ENCODE assay signal across 21 cellular contexts in genomic region chr9:12065050-12065449, GRCh38.
DNase-seq lines count a peak whose midpoint lies in the region; FAIRE-seq and TF ChIP-seq lines count a peak whose summit lies in the region.
"Had no signal": no experiment of that assay in that cellular context is flagged by ENCODE, and none has a peak within 500 bp of the region (broad histone marks: within the 10 kb centered on the region; RNA-seq: fewer than 3 reads in every experiment).

No MANE protein-coding gene starts in this region.

- H3K4me3 Mint-ChIP-seq in endothelial cell (ENCODE audit: unreplicated experiment), result no peak overlapping the region
- H3K4me3 Mint-ChIP-seq: CD4-positive, CD25-positive, alpha-beta regulatory T cell had no signal

- no peaks in the 10 kb centered on the region for H3K36me3 ChIP-seq in smooth muscle cell (ENCODE audit: low read depth)
- H3K36me3 ChIP-seq: BLaER1 had no signal

- no peaks in the 10 kb centered on the region for H3K4me1 ChIP-seq in smooth muscle cell (ENCODE audit: low read depth)
- H3K4me1 ChIP-seq: BLaER1 had no signal

- H3K27ac ChIP-seq in smooth muscle cell (ENCODE audit: low read depth), result no peak overlapping the region
- H3K27ac ChIP-seq: BLaER1, GM23248 had no signal

- H3K9me3 Mint-ChIP-seq in endothelial cell (ENCODE audit: unreplicated experiment), result no peaks in the 10 kb centered on the region

- peaks cover 13% of the 10 kb centered on the region for H3K4me1 Mint-ChIP-seq in endothelial cell (ENCODE audit: unreplicated experiment)
- H3K4me1 Mint-ChIP-seq: CD4-positive, CD25-positive, alpha-beta regulatory T cell had no signal

- peak overlapping the region; percentile 26 for H3K27ac Mint-ChIP-seq in endothelial cell (ENCODE audit: unreplicated experiment)
- H3K27ac Mint-ChIP-seq: CD4-positive, CD25-positive, alpha-beta regulatory T cell had no signal

- H2AFZ ChIP-seq in smooth muscle cell (ENCODE audit: low read depth), result peak overlapping the region; percentile 48
- H2AFZ ChIP-seq: GM23248 had no signal

- H3K9ac ChIP-seq in smooth muscle cell (ENCODE audit: low read depth), result no peak overlapping the region
- H3K9ac ChIP-seq: BLaER1, GM23248, SK-N-SH had no signal

- TF ChIP-seq CTCF in endothelial cell (IDR thresholded peaks at IDR 0.05; ENCODE audit: unreplicated experiment) (no peak), smooth muscle cell (IDR thresholded peaks at IDR 0.05; ENCODE audit: borderline replicate concordance, insufficient read depth, poor library complexity, severe bottlenecking) (no peak)

- 55% methylated on average over 3 of the region's 3 CpGs for WGBS in smooth muscle cell (ENCODE audit: low lambda C conversion rate)

- H3K27me3 ChIP-seq in smooth muscle cell (ENCODE audit: low read depth), result no peaks in the 10 kb centered on the region
- H3K27me3 ChIP-seq: BLaER1 had no signal

- no peaks in the 10 kb centered on the region for H3K27me3 Mint-ChIP-seq in endothelial cell (ENCODE audit: unreplicated experiment)
- H3K27me3 Mint-ChIP-seq: CD4-positive, CD25-positive, alpha-beta regulatory T cell had no signal

- H3K4me3 ChIP-seq in smooth muscle cell, result no peak overlapping the region
- H3K4me3 ChIP-seq: BLaER1, GM23248 had no signal

- FAIRE-seq in GM19239 (lab: Jason Lieb, UNC), result no peak
- FAIRE-seq: A204.1, D721Med had no signal

- H3K79me2 ChIP-seq in smooth muscle cell (ENCODE audit: low read depth), result no peaks in the 10 kb centered on the region

- H3K36me3 Mint-ChIP-seq in endothelial cell (ENCODE audit: low read depth, unreplicated experiment), result no peaks in the 10 kb centered on the region
- H3K36me3 Mint-ChIP-seq: CD4-positive, CD25-positive, alpha-beta regulatory T cell had no signal

- no peaks in the 10 kb centered on the region for H4K20me1 ChIP-seq in smooth muscle cell (ENCODE audit: low read depth)
- H4K20me1 ChIP-seq: BLaER1 had no signal

- no peaks in the 10 kb centered on the region for H3F3A ChIP-seq in smooth muscle cell (ENCODE audit: low read depth)

- peak; percentile 51 for DNase-seq in COLO829 (ENCODE audit: low spot score)
- no peak for DNase-seq in endothelial cell (ENCODE audit: low spot score)
- peak; percentile 5 for DNase-seq in left kidney (ENCODE audit: low read depth, low spot score)
- no peak for DNase-seq in smooth muscle cell (lab: John Stamatoyannopoulos, UW; ENCODE audit: unreplicated experiment)
- no peak for DNase-seq in SHP77 (lab: John Stamatoyannopoulos, UW)
- DNase-seq in activated T-cell treated with anti-CD3 and anti-CD28 coated beads for 4 hours, result no peak
- DNase-seq in GM19239 (ENCODE audit: insufficient read length, low spot score), result no peak
- DNase-seq: CD4-positive, CD25-positive, alpha-beta regulatory T cell; GM23248; H7; KG1; MM.1S; NCI-H1417; NCI-H1694 treated with DMSO at 0.1 percent for 48 hours; NCI-H2081; NCI-H2227 treated with DMSO at 0.1 percent for 48 hours; NCI-H526 treated with DMSO at 0.1 percent for 48 hours; SK-N-SH had no signal

- H3K4me2 ChIP-seq in smooth muscle cell, result no peak overlapping the region
- H3K4me2 ChIP-seq: BLaER1, SK-N-SH had no signal

- H3K9me3 ChIP-seq in smooth muscle cell (replicated peaks; ENCODE audit: low read depth), result no peaks in the 10 kb centered on the region
- H3K9me3 ChIP-seq: BLaER1, SK-N-SH had no signal

Comparison
In these comparisons a context has a peak if more than half of its experiments do, and no peak if none do; other contexts are left out.
1. DNase-seq: peak in COLO829 (single experiment) and left kidney (single experiment); none in endothelial cell (single experiment), smooth muscle cell (single experiment), SHP77 (0 of 2), activated T-cell treated with anti-CD3 and anti-CD28 coated beads for 4 hours (single experiment) and GM19239 (single experiment).